Comparison of ENCODE assay signal across 10 cellular contexts in the genomic region with DNA sequence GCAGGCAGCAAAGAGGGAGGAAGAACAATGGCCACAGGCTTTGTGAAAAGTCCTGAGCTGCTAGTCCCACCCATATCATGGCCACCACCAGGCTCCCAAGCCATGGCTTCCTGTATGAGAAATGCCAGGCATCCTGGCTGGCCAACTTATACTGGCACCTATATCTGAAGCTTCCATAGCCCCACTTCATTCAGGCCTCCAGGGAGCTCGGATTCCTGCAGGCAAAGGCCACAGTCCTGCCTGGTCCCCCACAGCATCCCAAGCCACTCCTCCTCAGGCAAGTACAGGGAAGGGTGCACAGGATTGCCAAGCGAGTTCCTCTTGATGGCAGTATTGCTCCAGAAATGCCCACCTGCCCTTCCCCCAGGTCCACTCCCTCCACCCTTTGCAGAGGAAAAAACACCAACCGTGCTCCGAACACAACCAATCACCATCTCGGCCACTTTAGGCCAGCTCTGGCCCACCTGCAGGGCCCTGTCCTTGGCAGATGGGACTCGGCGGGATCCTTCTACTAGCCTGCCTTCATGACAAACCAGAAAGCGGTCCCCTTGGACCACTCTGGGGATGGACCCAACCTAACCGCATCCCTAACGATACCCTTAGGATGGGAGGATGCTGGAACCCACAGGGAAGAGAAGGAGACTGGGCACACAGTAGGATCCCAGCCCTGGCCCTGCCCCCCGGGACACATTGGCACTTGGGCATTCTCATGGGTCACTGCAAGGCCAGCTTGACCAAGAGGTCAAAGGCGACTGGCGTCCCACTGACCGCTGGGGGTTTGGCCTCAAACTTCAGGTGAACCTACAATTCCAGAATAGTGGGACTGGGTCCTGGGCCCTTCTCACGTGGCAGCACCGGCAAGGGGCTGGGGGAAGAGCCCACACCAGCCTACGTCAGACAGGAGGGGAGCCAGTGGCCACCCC.
DNase-seq lines count a peak whose midpoint lies in the region; ATAC-seq and TF ChIP-seq lines count a peak whose summit lies in the region.
"Had no signal": no experiment of that assay in that cellular context is flagged by ENCODE, and none has a peak within 500 bp of the region (broad histone marks: within the 10 kb centered on the region; RNA-seq: fewer than 3 reads in every experiment).

No MANE protein-coding gene starts in this region.

- H3K27me3 Mint-ChIP-seq in WTC11 (ENCODE audit: low read depth) (no peaks in the 10 kb centered on the region), nephron progenitor cell (ENCODE audit: low read depth, poor library complexity) (no peaks in the 10 kb centered on the region)
- no peaks in the 10 kb centered on the region for H3K27me3 Mint-ChIP-seq in stimulated activated naive CD8-positive, alpha-beta T cell treated with anti-CD3 and anti-CD28 coated beads, Interleukin-15, amount 100 ng/mL, for 72 hours

- H3K4me1 Mint-ChIP-seq in WTC11: peaks cover 14% of the 10 kb centered on the region
- no peaks in the 10 kb centered on the region for H3K4me1 Mint-ChIP-seq in stimulated activated naive CD8-positive, alpha-beta T cell treated with anti-CD3 and anti-CD28 coated beads, Interleukin-15, amount 100 ng/mL, for 72 hours
- H3K4me1 Mint-ChIP-seq in nephron progenitor cell: no peaks in the 10 kb centered on the region

- no peak overlapping the region for H3K27ac Mint-ChIP-seq in WTC11
- no peak overlapping the region for H3K27ac Mint-ChIP-seq in stimulated activated naive CD8-positive, alpha-beta T cell treated with anti-CD3 and anti-CD28 coated beads, Interleukin-15, amount 100 ng/mL, for 72 hours
- H3K27ac Mint-ChIP-seq in nephron progenitor cell: no peak overlapping the region

- H3K36me3 Mint-ChIP-seq in WTC11 (peaks cover 6% of the 10 kb centered on the region; the same call in 1 of the 2 replicates), nephron progenitor cell (ENCODE audit: low read depth) (peaks cover 94% of the 10 kb centered on the region)

- H3K4me3 Mint-ChIP-seq in WTC11: no peak overlapping the region
- no peak overlapping the region for H3K4me3 Mint-ChIP-seq in stimulated activated naive CD8-positive, alpha-beta T cell treated with anti-CD3 and anti-CD28 coated beads, Interleukin-15, amount 100 ng/mL, for 72 hours
- no peak overlapping the region for H3K4me3 Mint-ChIP-seq in nephron progenitor cell

- no peaks in the 10 kb centered on the region for H3K9me3 Mint-ChIP-seq in WTC11
- no peaks in the 10 kb centered on the region for H3K9me3 Mint-ChIP-seq in stimulated activated naive CD8-positive, alpha-beta T cell treated with anti-CD3 and anti-CD28 coated beads, Interleukin-15, amount 100 ng/mL, for 72 hours
- peaks cover 64% of the 10 kb centered on the region for H3K9me3 Mint-ChIP-seq in nephron progenitor cell

- POLR2A ChIA-PET in WTC11 (lab: Charles Lee): no interaction called here

- DNase-seq in NCI-H128 (lab: John Stamatoyannopoulos, UW; ENCODE audit: unreplicated experiment) (peak; percentile 81), WTC11 (ENCODE audit: low spot score) (peak; percentile 40), midbrain (lab: John Stamatoyannopoulos, UW) (peak; percentile 81), Right ventricle myocardium superior (no peak), nephron progenitor cell (no peak)
- DNase-seq in stimulated activated naive CD8-positive, alpha-beta T cell treated with anti-CD3 and anti-CD28 coated beads, Interleukin-15, amount 100 ng/mL, for 72 hours: no peak
- DNase-seq: EL, foreskin melanocyte had no signal

- ATAC-seq in WTC11: peak; percentile 67
- no peak for ATAC-seq in HG03139 (IDR thresholded peaks at IDR 0.05; ENCODE audit: unreplicated experiment)
- ATAC-seq in stimulated activated naive CD8-positive, alpha-beta T cell treated with anti-CD3 and anti-CD28 coated beads, Interleukin-15, amount 100 ng/mL, for 72 hours: no peak
- no peak for ATAC-seq in Right ventricle myocardium superior (ENCODE audit: poor library complexity)

- TF ChIP-seq CTCF in GM12873 (IDR thresholded peaks at IDR 0.05; ENCODE audit: insufficient read depth, low read depth, low read length, missing control alignments): peak; percentile 30
- TF ChIP-seq CTCF in WTC11 (IDR thresholded peaks at IDR 0.05): no peak
- TF ChIP-seq CTCF in nephron progenitor cell (IDR thresholded peaks at IDR 0.05): no peak

- intact Hi-C loops in Right ventricle myocardium superior (cut with DNase I): no loop called here

- CTCF ChIA-PET in WTC11 (lab: Charles Lee): interaction anchor here (1.6 kb wide), 1 partner anchor 10 kb away, joined by 4 read pairs; no protein-coding TSS in a partner anchor

TF ChIP-seq in WTC11, 78 proteins besides CTCF, POLR2A, EP300 and RAD21 (continues in another document):
- no peak for TF ChIP-seq TEAD4 (CRISPR knock-in tag; IDR thresholded peaks at IDR 0.05)
- TF ChIP-seq SP1 (CRISPR knock-in tag; conservative IDR thresholded peaks at IDR 0.05): no peak
- TF ChIP-seq ZNF219 (CRISPR knock-in tag; IDR thresholded peaks at IDR 0.05; ENCODE audit: borderline replicate concordance): no peak
- TF ChIP-seq, protein P1, sequence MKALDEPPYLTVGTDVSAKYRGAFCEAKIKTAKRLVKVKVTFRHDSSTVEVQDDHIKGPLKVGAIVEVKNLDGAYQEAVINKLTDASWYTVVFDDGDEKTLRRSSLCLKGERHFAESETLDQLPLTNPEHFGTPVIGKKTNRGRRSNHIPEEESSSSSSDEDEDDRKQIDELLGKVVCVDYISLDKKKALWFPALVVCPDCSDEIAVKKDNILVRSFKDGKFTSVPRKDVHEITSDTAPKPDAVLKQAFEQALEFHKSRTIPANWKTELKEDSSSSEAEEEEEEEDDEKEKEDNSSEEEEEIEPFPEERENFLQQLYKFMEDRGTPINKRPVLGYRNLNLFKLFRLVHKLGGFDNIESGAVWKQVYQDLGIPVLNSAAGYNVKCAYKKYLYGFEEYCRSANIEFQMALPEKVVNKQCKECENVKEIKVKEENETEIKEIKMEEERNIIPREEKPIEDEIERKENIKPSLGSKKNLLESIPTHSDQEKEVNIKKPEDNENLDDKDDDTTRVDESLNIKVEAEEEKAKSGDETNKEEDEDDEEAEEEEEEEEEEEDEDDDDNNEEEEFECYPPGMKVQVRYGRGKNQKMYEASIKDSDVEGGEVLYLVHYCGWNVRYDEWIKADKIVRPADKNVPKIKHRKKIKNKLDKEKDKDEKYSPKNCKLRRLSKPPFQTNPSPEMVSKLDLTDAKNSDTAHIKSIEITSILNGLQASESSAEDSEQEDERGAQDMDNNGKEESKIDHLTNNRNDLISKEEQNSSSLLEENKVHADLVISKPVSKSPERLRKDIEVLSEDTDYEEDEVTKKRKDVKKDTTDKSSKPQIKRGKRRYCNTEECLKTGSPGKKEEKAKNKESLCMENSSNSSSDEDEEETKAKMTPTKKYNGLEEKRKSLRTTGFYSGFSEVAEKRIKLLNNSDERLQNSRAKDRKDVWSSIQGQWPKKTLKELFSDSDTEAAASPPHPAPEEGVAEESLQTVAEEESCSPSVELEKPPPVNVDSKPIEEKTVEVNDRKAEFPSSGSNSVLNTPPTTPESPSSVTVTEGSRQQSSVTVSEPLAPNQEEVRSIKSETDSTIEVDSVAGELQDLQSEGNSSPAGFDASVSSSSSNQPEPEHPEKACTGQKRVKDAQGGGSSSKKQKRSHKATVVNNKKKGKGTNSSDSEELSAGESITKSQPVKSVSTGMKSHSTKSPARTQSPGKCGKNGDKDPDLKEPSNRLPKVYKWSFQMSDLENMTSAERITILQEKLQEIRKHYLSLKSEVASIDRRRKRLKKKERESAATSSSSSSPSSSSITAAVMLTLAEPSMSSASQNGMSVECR (CRISPR knock-in tag; IDR thresholded peaks at IDR 0.05; ENCODE audit: borderline replicate concordance): no peak
- no peak for TF ChIP-seq SOX15 (CRISPR knock-in tag; IDR thresholded peaks at IDR 0.05)
- TF ChIP-seq, protein P2, sequence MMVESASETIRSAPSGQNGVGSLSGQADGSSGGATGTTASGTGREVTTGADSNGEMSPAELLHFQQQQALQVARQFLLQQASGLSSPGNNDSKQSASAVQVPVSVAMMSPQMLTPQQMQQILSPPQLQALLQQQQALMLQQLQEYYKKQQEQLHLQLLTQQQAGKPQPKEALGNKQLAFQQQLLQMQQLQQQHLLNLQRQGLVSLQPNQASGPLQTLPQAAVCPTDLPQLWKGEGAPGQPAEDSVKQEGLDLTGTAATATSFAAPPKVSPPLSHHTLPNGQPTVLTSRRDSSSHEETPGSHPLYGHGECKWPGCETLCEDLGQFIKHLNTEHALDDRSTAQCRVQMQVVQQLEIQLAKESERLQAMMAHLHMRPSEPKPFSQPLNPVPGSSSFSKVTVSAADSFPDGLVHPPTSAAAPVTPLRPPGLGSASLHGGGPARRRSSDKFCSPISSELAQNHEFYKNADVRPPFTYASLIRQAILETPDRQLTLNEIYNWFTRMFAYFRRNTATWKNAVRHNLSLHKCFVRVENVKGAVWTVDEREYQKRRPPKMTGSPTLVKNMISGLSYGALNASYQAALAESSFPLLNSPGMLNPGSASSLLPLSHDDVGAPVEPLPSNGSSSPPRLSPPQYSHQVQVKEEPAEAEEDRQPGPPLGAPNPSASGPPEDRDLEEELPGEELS (CRISPR knock-in tag; IDR thresholded peaks at IDR 0.05): no peak
- no peak for TF ChIP-seq KAT7 (CRISPR knock-in tag; IDR thresholded peaks at IDR 0.05; ENCODE audit: borderline replicate concordance)
- no peak for TF ChIP-seq SMAD4 (CRISPR knock-in tag; IDR thresholded peaks at IDR 0.05)
- TF ChIP-seq, protein P3, sequence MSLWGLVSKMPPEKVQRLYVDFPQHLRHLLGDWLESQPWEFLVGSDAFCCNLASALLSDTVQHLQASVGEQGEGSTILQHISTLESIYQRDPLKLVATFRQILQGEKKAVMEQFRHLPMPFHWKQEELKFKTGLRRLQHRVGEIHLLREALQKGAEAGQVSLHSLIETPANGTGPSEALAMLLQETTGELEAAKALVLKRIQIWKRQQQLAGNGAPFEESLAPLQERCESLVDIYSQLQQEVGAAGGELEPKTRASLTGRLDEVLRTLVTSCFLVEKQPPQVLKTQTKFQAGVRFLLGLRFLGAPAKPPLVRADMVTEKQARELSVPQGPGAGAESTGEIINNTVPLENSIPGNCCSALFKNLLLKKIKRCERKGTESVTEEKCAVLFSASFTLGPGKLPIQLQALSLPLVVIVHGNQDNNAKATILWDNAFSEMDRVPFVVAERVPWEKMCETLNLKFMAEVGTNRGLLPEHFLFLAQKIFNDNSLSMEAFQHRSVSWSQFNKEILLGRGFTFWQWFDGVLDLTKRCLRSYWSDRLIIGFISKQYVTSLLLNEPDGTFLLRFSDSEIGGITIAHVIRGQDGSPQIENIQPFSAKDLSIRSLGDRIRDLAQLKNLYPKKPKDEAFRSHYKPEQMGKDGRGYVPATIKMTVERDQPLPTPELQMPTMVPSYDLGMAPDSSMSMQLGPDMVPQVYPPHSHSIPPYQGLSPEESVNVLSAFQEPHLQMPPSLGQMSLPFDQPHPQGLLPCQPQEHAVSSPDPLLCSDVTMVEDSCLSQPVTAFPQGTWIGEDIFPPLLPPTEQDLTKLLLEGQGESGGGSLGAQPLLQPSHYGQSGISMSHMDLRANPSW (CRISPR knock-in tag; conservative IDR thresholded peaks at IDR 0.05; ENCODE audit: low read depth): no peak

Comparison
In these comparisons a context has a peak if more than half of its experiments do, and no peak if none do; other contexts are left out.
1. DNase-seq: peak in NCI-H128 (single experiment), WTC11 (single experiment) and midbrain (single experiment); none in stimulated activated naive CD8-positive, alpha-beta T cell treated with anti-CD3 and anti-CD28 coated beads, Interleukin-15, amount 100 ng/mL, for 72 hours (0 of 2), Right ventricle myocardium superior (single experiment) and nephron progenitor cell (single experiment).